In the genomic region with DNA sequence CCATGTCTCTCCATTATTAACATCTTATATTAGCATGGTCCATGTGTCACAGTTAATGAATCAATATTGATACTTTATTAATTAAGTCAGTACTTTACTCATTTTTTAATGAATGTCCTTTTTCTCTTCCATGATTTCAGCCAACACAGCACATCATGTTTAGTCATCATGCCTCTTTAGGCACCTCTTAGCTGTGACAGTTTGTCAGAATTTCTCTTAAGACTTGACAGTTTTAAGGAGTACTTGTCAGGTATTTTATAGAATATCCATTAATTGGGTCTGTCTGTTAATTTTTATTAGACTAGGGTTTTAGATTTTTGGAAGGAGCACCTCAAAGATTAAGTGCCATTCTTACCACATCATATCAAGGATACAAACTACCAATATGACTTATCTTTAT, we compare ENCODE assay signal across 34 cellular contexts.
"Had no signal": no experiment of that assay in that cellular context is flagged by ENCODE, and none has a peak within 500 bp of the region (broad histone marks: within the 10 kb centered on the region; RNA-seq: fewer than 3 reads in every experiment).

No MANE protein-coding gene starts in this region.

- H3K4me3 ChIP-seq: MG63 had no signal

- H3K9ac ChIP-seq: KMS-11 had no signal

- H3K27me3 ChIP-seq: MG63 had no signal

- H3K36me3 ChIP-seq: MG63 had no signal

- DNase-seq: Karpas-422, Kasumi-1, KG1, MG63, MM.1S, MV-4-11, NCI-H1048, NCI-H1092, NCI-H1092 treated with DMSO at 0.1 percent for 48 hours, NCI-H1105, NCI-H1105 treated with DMSO at 0.1 percent for 48 hours, NCI-H1417, NCI-H1417 treated with DMSO at 0.1 percent for 48 hours, NCI-H1436, NCI-H1436 treated with DMSO at 0.1 percent for 48 hours, NCI-H146, NCI-H1694, NCI-H1694 treated with DMSO at 0.1 percent for 48 hours, NCI-H187, NCI-H187 treated with DMSO at 0.1 percent for 48 hours, NCI-H1930, NCI-H2029, NCI-H2029 treated with DMSO at 0.1 percent for 48 hours, NCI-H2081, NCI-H2081 treated with DMSO at 0.1 percent for 48 hours, NCI-H2107, NCI-H2171, NCI-H2171 treated with DMSO at 0.1 percent for 48 hours, NCI-H2227 treated with DMSO at 0.1 percent for 48 hours, NCI-H226, NCI-H345, NCI-H446, NCI-H446 treated with DMSO at 0.1 percent for 48 hours had no signal

- H3K9me3 ChIP-seq: MG63 had no signal

- H3K27ac ChIP-seq: KMS-11 had no signal

- H3K4me2 ChIP-seq: KMS-11 had no signal
